10 cellular contexts compared by ENCODE assay signal in genomic region chr5:67807116-67807888, GRCh38.
DNase-seq lines count a peak whose midpoint lies in the region; ATAC-seq, FAIRE-seq and TF ChIP-seq lines count a peak whose summit lies in the region.
"Had no signal": no experiment of that assay in that cellular context is flagged by ENCODE, and none has a peak within 500 bp of the region (broad histone marks: within the 10 kb centered on the region; RNA-seq: fewer than 3 reads in every experiment).

No MANE protein-coding gene starts in this region.

- H2BK12ac ChIP-seq in H1 (ENCODE audit: low read depth, low read length), result peak overlapping the region; percentile 75; the same call in 1 of the 2 replicates

- POLR2A ChIA-PET in H1 (lab: Charles Lee; ENCODE audit: partially characterized antibody), result interaction anchor here (1.5 kb wide), 1 partner anchor 24 kb away, joined by 4 read pairs; no protein-coding TSS in a partner anchor

- H3K36me3 ChIP-seq in H1 (ENCODE audit: control insufficient read depth in 2 of 4, insufficient read depth in 4 of 4, low read length in 3 of 4), result no peaks in the 10 kb centered on the region

- no peak for FAIRE-seq in H1 (lab: Jason Lieb, UNC)

- no peak overlapping the region for H3K23ac ChIP-seq in H1 (ENCODE audit: insufficient read length)

- no peak for TF ChIP-seq RAD21 in H1 (IDR thresholded peaks at IDR 0.05 in 1 of 2, conservative IDR thresholded peaks at IDR 0.05 in 1 of 2; ENCODE audit: low read depth in 2 of 2, low read length in 2 of 2)

- no peaks in the 10 kb centered on the region for H3K79me1 ChIP-seq in H1 (ENCODE audit: low read depth, low read length)

- no peak for TF ChIP-seq EP300 in H1 (IDR thresholded peaks at IDR 0.05; ENCODE audit: borderline replicate concordance in 1 of 2, low read depth in 2 of 2, low read length in 2 of 2)

- no peak overlapping the region for H2AFZ ChIP-seq in H1 (ENCODE audit: low read length)

- H3K4me3 ChIP-seq in H1 (ENCODE audit: extremely low read depth in 1 of 4, insufficient read depth in 2 of 4, low read depth in 3 of 4, low read length in 4 of 4), result no peak overlapping the region

- no peaks in the 10 kb centered on the region; a peak in 1 of 4 replicates for H3K79me2 ChIP-seq in H1 (ENCODE audit: control insufficient read depth in 1 of 2, insufficient read depth in 2 of 2, low read length in 2 of 2)

- no peak overlapping the region; the same call in 1 of the 2 replicates for H2AK5ac ChIP-seq in H1 (ENCODE audit: low read depth, low read length)

- no peak overlapping the region for H3K27ac ChIP-seq in H1 (ENCODE audit: low read depth, low read length)

- no peaks in the 10 kb centered on the region for H3K9me3 ChIP-seq in H1 (ENCODE audit: insufficient read depth in 2 of 2, low read depth in 1 of 2, low read length in 1 of 2)

- H3K27me3 ChIP-seq in H1 (replicated peaks in 1 of 4; ENCODE audit: control insufficient read depth in 3 of 4, extremely low read depth in 1 of 4, insufficient read depth in 3 of 4, low read length in 3 of 4), result no peaks in the 10 kb centered on the region

- H3K4ac ChIP-seq in H1 (replicated peaks; ENCODE audit: insufficient read length, low read depth, low read length), result peak overlapping the region; percentile 90

- H3K4me1 Mint-ChIP-seq in stimulated activated naive CD8-positive, alpha-beta T cell treated with anti-CD3 and anti-CD28 coated beads, Interleukin-15, Interleukin-2, amounts not matched to agents 100 ng/mL and 50 ng/mL, for 24 hours (ENCODE audit: low read depth), result peaks cover 7% of the 10 kb centered on the region
- peaks cover 14% of the 10 kb centered on the region for H3K4me1 Mint-ChIP-seq in stimulated activated naive CD8-positive, alpha-beta T cell treated with anti-CD3 and anti-CD28 coated beads, Interleukin-15, amount 100 ng/mL, for 72 hours
- H3K4me1 Mint-ChIP-seq in CD14-positive monocyte, result no peaks in the 10 kb centered on the region

- peaks cover 0 to 16% (median 13%) of the 10 kb centered on the region in 4 experiments; a peak in 4 of 7 replicates for H3K4me1 ChIP-seq in H1 (replicated peaks in 1 of 4; ENCODE audit: control insufficient read depth in 3 of 4, insufficient read depth in 4 of 4, low read length in 3 of 4)

- peak overlapping the region; percentile 29 for H3K27ac Mint-ChIP-seq in stimulated activated naive CD8-positive, alpha-beta T cell treated with anti-CD3 and anti-CD28 coated beads, Interleukin-15, Interleukin-2, amounts not matched to agents 100 ng/mL and 50 ng/mL, for 24 hours
- no peak overlapping the region for H3K27ac Mint-ChIP-seq in stimulated activated naive CD8-positive, alpha-beta T cell treated with anti-CD3 and anti-CD28 coated beads, Interleukin-15, amount 100 ng/mL, for 72 hours
- no peak overlapping the region for H3K27ac Mint-ChIP-seq in CD14-positive monocyte
- H3K27ac Mint-ChIP-seq: T-helper 2 cell treated with Interferon-gamma antibody and Interleukin-4, amounts not matched to agents 5 μg/mL and 100 μg/mL, for 36 hours had no signal

- TF ChIP-seq CTCF in H1 (IDR thresholded peaks at IDR 0.05; ENCODE audit: control extremely low read depth in 1 of 3, insufficient read depth in 1 of 3, low read depth in 1 of 3, low read length in 3 of 3) (no peak), CD14-positive monocyte (IDR thresholded peaks at IDR 0.05) (no peak)

- no peaks in the 10 kb centered on the region for H3K27me3 Mint-ChIP-seq in stimulated activated naive CD8-positive, alpha-beta T cell treated with anti-CD3 and anti-CD28 coated beads, Interleukin-15, Interleukin-2, amounts not matched to agents 100 ng/mL and 50 ng/mL, for 24 hours
- H3K27me3 Mint-ChIP-seq in stimulated activated naive CD8-positive, alpha-beta T cell treated with anti-CD3 and anti-CD28 coated beads, Interleukin-15, amount 100 ng/mL, for 72 hours, result no peaks in the 10 kb centered on the region
- H3K27me3 Mint-ChIP-seq in CD14-positive monocyte (ENCODE audit: low read depth in 3 of 3), result peaks cover 0 to 2% (median 0%) of the 10 kb centered on the region in 3 donors

- no peaks in the 10 kb centered on the region; the same call in 1 of the 2 replicates for H3K23me2 ChIP-seq in H1 (ENCODE audit: low read depth, low read length)

- no peak for DNase-seq in stimulated activated naive CD8-positive, alpha-beta T cell treated with anti-CD3 and anti-CD28 coated beads, Interleukin-15, amount 100 ng/mL, for 72 hours
- no peak for DNase-seq in H1 (ENCODE audit: low read depth in 1 of 2, low spot score in 2 of 2)
- DNase-seq in activated CD4-positive, alpha-beta T cell treated with anti-CD3 and anti-CD28 coated beads for 48 hours, result no peak
- DNase-seq in CD14-positive monocyte (ENCODE audit: low spot score), result no peak
- no peak for DNase-seq in DMS79 (lab: John Stamatoyannopoulos, UW)
- DNase-seq: hypothalamus had no signal

- intact Hi-C loops in CD14-positive monocyte (cut with micrococcal nuclease), result no loop called here

- H2BK15ac ChIP-seq in H1 (ENCODE audit: low read length), result no peak overlapping the region

- H2BK20ac ChIP-seq in H1 (ENCODE audit: low read length), result 0 out of 2 replicates have a peak overlapping the region, but pooled peaks have one; percentile 28

- WGBS in H1 (ENCODE audit: extremely low coverage in 1 of 2, insufficient coverage in 1 of 2, insufficient read length in 1 of 2, insufficient replicate concordance in 2 of 2, low coverage in 1 of 2, low lambda C conversion rate in 2 of 2, missing lambda C conversion rate in 1 of 2), 2 experiments, result 90% methylated on average over 4 of the region's 4 CpGs; no CpG with 5 or more reads in 1 of the 2 experiments

- H3K9ac ChIP-seq in H1 (replicated peaks in 1 of 4; ENCODE audit: extremely low read depth in 1 of 4, low read depth in 3 of 4, low read length in 3 of 4), result no peak overlapping the region

- no peaks in the 10 kb centered on the region for H4K20me1 ChIP-seq in H1 (replicated peaks in 1 of 2; ENCODE audit: control insufficient read depth in 1 of 2, insufficient read depth in 2 of 2, low read length in 2 of 2)

- CTCF ChIA-PET in H1 (lab: Charles Lee; ENCODE audit: partially characterized antibody), result interaction anchor here (0.6 kb wide), 1 partner anchor 745 kb away, joined by 3 read pairs; no protein-coding TSS in a partner anchor

- H3K18ac ChIP-seq in H1 (ENCODE audit: extremely low read depth, low read length), result no peak overlapping the region

- H3K14ac ChIP-seq in H1 (ENCODE audit: insufficient read length), result no peak overlapping the region

- H3K4me3 Mint-ChIP-seq in stimulated activated naive CD8-positive, alpha-beta T cell treated with anti-CD3 and anti-CD28 coated beads, Interleukin-15, Interleukin-2, amounts not matched to agents 100 ng/mL and 50 ng/mL, for 24 hours, result no peak overlapping the region
- no peak overlapping the region for H3K4me3 Mint-ChIP-seq in stimulated activated naive CD8-positive, alpha-beta T cell treated with anti-CD3 and anti-CD28 coated beads, Interleukin-15, amount 100 ng/mL, for 72 hours
- H3K4me3 Mint-ChIP-seq in CD14-positive monocyte, result no peak overlapping the region
- H3K4me3 Mint-ChIP-seq: T-helper 2 cell treated with Interferon-gamma antibody and Interleukin-4, amounts not matched to agents 5 μg/mL and 100 μg/mL, for 36 hours had no signal

- no peak overlapping the region; the same call in 1 of the 2 replicates for H2BK5ac ChIP-seq in H1 (ENCODE audit: low read depth, low read length)

- H4K91ac ChIP-seq in H1 (replicated peaks; ENCODE audit: insufficient read length, low read length), result no peak overlapping the region

- no peak overlapping the region for H3K56ac ChIP-seq in H1 (replicated peaks; ENCODE audit: insufficient read length, low read depth, low read length)

- H3K36me3 Mint-ChIP-seq in stimulated activated naive CD8-positive, alpha-beta T cell treated with anti-CD3 and anti-CD28 coated beads, Interleukin-15, Interleukin-2, amounts not matched to agents 100 ng/mL and 50 ng/mL, for 24 hours (ENCODE audit: low read depth), result no peaks in the 10 kb centered on the region
- H3K36me3 Mint-ChIP-seq in CD14-positive monocyte, result no peaks in the 10 kb centered on the region

- H4K5ac ChIP-seq in H1 (ENCODE audit: insufficient read length, low read depth, low read length), result no peak overlapping the region

- no peak for ATAC-seq in stimulated activated naive CD8-positive, alpha-beta T cell treated with anti-CD3 and anti-CD28 coated beads, Interleukin-15, amount 100 ng/mL, for 72 hours
- ATAC-seq in HG02852 (IDR thresholded peaks at IDR 0.05; ENCODE audit: unreplicated experiment) (peak; percentile 58), GM21737 (IDR thresholded peaks at IDR 0.05; ENCODE audit: unreplicated experiment) (no peak)

- no peak for TF ChIP-seq POLR2A in H1 (IDR thresholded peaks at IDR 0.05; ENCODE audit: control extremely low read depth in 1 of 2, low read depth in 2 of 2, low read length in 2 of 2)

- H4K8ac ChIP-seq in H1 (ENCODE audit: extremely low read depth, insufficient read depth, low read length), result no peak overlapping the region

- no peak overlapping the region; a peak in 1 of 4 replicates for H3K4me2 ChIP-seq in H1 (ENCODE audit: insufficient read depth in 1 of 2, low read depth in 2 of 2, low read length in 2 of 2)

- no peak overlapping the region for H2BK120ac ChIP-seq in H1 (replicated peaks; ENCODE audit: low read depth, low read length)

- H3K9me3 Mint-ChIP-seq in stimulated activated naive CD8-positive, alpha-beta T cell treated with anti-CD3 and anti-CD28 coated beads, Interleukin-15, Interleukin-2, amounts not matched to agents 100 ng/mL and 50 ng/mL, for 24 hours, result no peaks in the 10 kb centered on the region
- H3K9me3 Mint-ChIP-seq in stimulated activated naive CD8-positive, alpha-beta T cell treated with anti-CD3 and anti-CD28 coated beads, Interleukin-15, amount 100 ng/mL, for 72 hours, result peaks cover 4 to 11% of the 10 kb centered on the region in 2 donors
- peaks cover 2 to 6% (median 4%) of the 10 kb centered on the region in 7 donors for H3K9me3 Mint-ChIP-seq in CD14-positive monocyte
- H3K9me3 Mint-ChIP-seq: T-helper 2 cell treated with Interferon-gamma antibody and Interleukin-4, amounts not matched to agents 5 μg/mL and 100 μg/mL, for 36 hours had no signal

TF ChIP-seq in H1, 55 proteins besides CTCF, POLR2A, EP300 and RAD21:
- no peak for TF ChIP-seq BACH1 (IDR thresholded peaks at IDR 0.05; ENCODE audit: low read length)
- TF ChIP-seq ASH2L (IDR thresholded peaks at IDR 0.05; ENCODE audit: low read length), result no peak
- TF ChIP-seq SP2 (IDR thresholded peaks at IDR 0.05; ENCODE audit: low read length), result no peak
- no peak for TF ChIP-seq JUN (IDR thresholded peaks at IDR 0.05; ENCODE audit: low read depth, low read length)
- TF ChIP-seq PHF8 (conservative IDR thresholded peaks at IDR 0.05; ENCODE audit: low read depth, low read length), result no peak
- no peak for TF ChIP-seq FOSL1 (IDR thresholded peaks at IDR 0.05; ENCODE audit: insufficient read depth, low read depth, low read length)
- no peak for TF ChIP-seq CTBP2 (IDR thresholded peaks at IDR 0.05; ENCODE audit: borderline replicate concordance, insufficient read depth, insufficient read length, low read length)
- TF ChIP-seq BCL11A (IDR thresholded peaks at IDR 0.05; ENCODE audit: low read depth in 2 of 2, low read length in 2 of 2), result no peak
- TF ChIP-seq TCF12 (IDR thresholded peaks at IDR 0.05; ENCODE audit: low read depth, low read length), result no peak
